ENCODE assay signal across 22 cellular contexts in genomic region chr19:46943150-46943946, GRCh38.
A peak's percentile ranks its signal among the peaks of the same experiment; 100 is the strongest.
DNase-seq lines count a peak whose midpoint lies in the region; ATAC-seq, FAIRE-seq and TF ChIP-seq lines count a peak whose summit lies in the region.
"Had no signal": no experiment of that assay in that cellular context is flagged by ENCODE, and none has a peak within 500 bp of the region (broad histone marks: within the 10 kb centered on the region; RNA-seq: fewer than 3 reads in every experiment).

No MANE protein-coding gene starts in this region.

- TF ChIP-seq CTCF in WTC11 (IDR thresholded peaks at IDR 0.05) = no peak
- TF ChIP-seq CTCF in kidney (IDR thresholded peaks at IDR 0.05; ENCODE audit: borderline replicate concordance, extremely low read depth, insufficient read depth) = no peak

- no peaks in the 10 kb centered on the region for H3K27me3 Mint-ChIP-seq in T-helper 2 cell treated with Interferon-gamma antibody and Interleukin-4, amounts not matched to agents 5 μg/mL and 100 μg/mL, for 36 hours (ENCODE audit: low read depth)
- no peaks in the 10 kb centered on the region for H3K27me3 Mint-ChIP-seq in WTC11 (ENCODE audit: low read depth)
- H3K27me3 Mint-ChIP-seq: activated CD4-positive, alpha-beta memory T cell treated with anti-CD3 and anti-CD28 coated beads for 36 hours; B cell; IgD-negative memory B cell had no signal

- H3K4me3 ChIP-seq in kidney (ENCODE audit: low read length in 2 of 2) = no peak overlapping the region
- H3K4me3 ChIP-seq in small intestine (ENCODE audit: low read depth in 1 of 2, low read length in 2 of 2) = no peak overlapping the region
- H3K4me3 ChIP-seq: PC-9, SJSA1 had no signal

- H3K4me1 ChIP-seq in kidney (ENCODE audit: control insufficient read depth in 1 of 2, insufficient read depth in 1 of 2, low read depth in 1 of 2, low read length in 2 of 2) (peaks cover 35 to 53% of the 10 kb centered on the region in 2 donors), small intestine (ENCODE audit: control insufficient read depth in 2 of 2, insufficient read depth in 1 of 2, low read depth in 1 of 2, low read length in 1 of 2) (peaks cover 14 to 27% of the 10 kb centered on the region in 2 donors)

- FAIRE-seq in kidney (lab: Jason Lieb, UNC) (no peak), small intestine (lab: Jason Lieb, UNC) (no peak)
- FAIRE-seq: frontal cortex, urothelium cell line had no signal

- no peak for ATAC-seq in WTC11
- ATAC-seq in HG02885 (IDR thresholded peaks at IDR 0.05; ENCODE audit: poor library complexity, unreplicated experiment) = no peak
- ATAC-seq in GM19397 (IDR thresholded peaks at IDR 0.05; ENCODE audit: unreplicated experiment) = no peak

- peaks cover 34% of the 10 kb centered on the region for H3K36me3 Mint-ChIP-seq in T-helper 2 cell treated with Interferon-gamma antibody and Interleukin-4, amounts not matched to agents 5 μg/mL and 100 μg/mL, for 36 hours (ENCODE audit: low read depth)
- H3K36me3 Mint-ChIP-seq in WTC11 = peaks cover 26% of the 10 kb centered on the region

- no peak overlapping the region for H3K9ac ChIP-seq in kidney (ENCODE audit: low read length in 2 of 2)

- H3K36me3 ChIP-seq in kidney (ENCODE audit: control insufficient read depth in 1 of 2, insufficient read depth in 2 of 2, low read length in 2 of 2) (peaks cover 0 to 3% of the 10 kb centered on the region in 2 donors), small intestine (ENCODE audit: control insufficient read depth in 2 of 2, insufficient read depth in 2 of 2, low read length in 2 of 2) (no peaks in the 10 kb centered on the region)

- no peaks in the 10 kb centered on the region for H3K9me3 ChIP-seq in kidney (ENCODE audit: control insufficient read depth in 1 of 2, low read length in 2 of 2)
- H3K9me3 ChIP-seq in small intestine (ENCODE audit: control insufficient read depth, low read depth) = no peaks in the 10 kb centered on the region
- H3K9me3 ChIP-seq: SJSA1 had no signal

- DNase-seq in T-helper 2 cell treated with Interferon-gamma antibody and Interleukin-4, amounts not matched to agents 5 μg/mL and 100 μg/mL, for 36 hours (ENCODE audit: low spot score) = no peak
- DNase-seq in T-helper 2 cell = no peak
- DNase-seq in WTC11 (ENCODE audit: low spot score) = no peak
- no peak for DNase-seq in kidney
- peak; percentile 27 for DNase-seq in small intestine
- DNase-seq in NCI-H2029 (lab: John Stamatoyannopoulos, UW) = no peak
- DNase-seq: 8988T; activated CD4-positive, alpha-beta memory T cell treated with anti-CD3 and anti-CD28 coated beads for 36 hours; activated gamma-delta T cell treated with Interleukin-2 at 50 U/mL for 16 hours; activated T-cell treated with anti-CD3 and anti-CD28 coated beads for 4 hours; COR-L47; NCI-H2227 treated with DMSO at 0.1 percent for 48 hours; PC-9 had no signal

- POLR2A ChIA-PET in WTC11 (lab: Charles Lee) = no interaction called here

- no peaks in the 10 kb centered on the region for H3K9me3 Mint-ChIP-seq in T-helper 2 cell treated with Interferon-gamma antibody and Interleukin-4, amounts not matched to agents 5 μg/mL and 100 μg/mL, for 36 hours
- H3K9me3 Mint-ChIP-seq in WTC11 = peaks cover 14% of the 10 kb centered on the region
- H3K9me3 Mint-ChIP-seq: activated CD4-positive, alpha-beta memory T cell treated with anti-CD3 and anti-CD28 coated beads for 36 hours; IgD-negative memory B cell; T-helper 1 cell treated with Interleukin-12 subunit alpha and Interleukin-12 subunit beta and Interleukin-4 antibody, amounts not matched to agents 30 μg/mL and 1 μg/mL, for 36 hours had no signal

- peaks cover 24% of the 10 kb centered on the region for H3K4me1 Mint-ChIP-seq in T-helper 2 cell treated with Interferon-gamma antibody and Interleukin-4, amounts not matched to agents 5 μg/mL and 100 μg/mL, for 36 hours (ENCODE audit: low read depth)
- peaks cover 20% of the 10 kb centered on the region for H3K4me1 Mint-ChIP-seq in WTC11

- H3K4me3 Mint-ChIP-seq in T-helper 2 cell treated with Interferon-gamma antibody and Interleukin-4, amounts not matched to agents 5 μg/mL and 100 μg/mL, for 36 hours = no peak overlapping the region
- H3K4me3 Mint-ChIP-seq in WTC11 = no peak overlapping the region
- H3K4me3 Mint-ChIP-seq: activated CD4-positive, alpha-beta memory T cell treated with anti-CD3 and anti-CD28 coated beads for 36 hours; B cell; IgD-negative memory B cell; T-helper 1 cell treated with Interleukin-12 subunit alpha and Interleukin-12 subunit beta and Interleukin-4 antibody, amounts not matched to agents 30 μg/mL and 1 μg/mL, for 36 hours had no signal

- peak overlapping the region; percentile 14 to 32 for H3K27ac ChIP-seq in kidney (ENCODE audit: low read depth in 2 of 2, low read length in 2 of 2)
- H3K27ac ChIP-seq in small intestine (ENCODE audit: low read depth in 1 of 2, low read length in 1 of 2) = peak overlapping the region in 1 of 2 donors; percentile 12
- H3K27ac ChIP-seq: HL-60, PC-9, SJSA1 had no signal

- H3K27me3 ChIP-seq in small intestine (ENCODE audit: control insufficient read depth in 2 of 2, insufficient read depth in 2 of 2, low read length in 2 of 2) = no peaks in the 10 kb centered on the region
- H3K27me3 ChIP-seq: SJSA1 had no signal

- intact Hi-C loops in kidney (cut with DNase I) = no loop called here

- WGBS in small intestine, 3 donors = 90 to 95% (median 93%) methylated on average over 10 of the region's 10 CpGs

- CTCF ChIA-PET in WTC11 (lab: Charles Lee) = interaction anchor here (0.6 to 2.0 kb wide), 6 partner anchors 17 to 267 kb away, joined by 3 to 9 read pairs (median 4); no protein-coding TSS in a partner anchor

- peak overlapping the region; percentile 41 for H3K27ac Mint-ChIP-seq in T-helper 2 cell treated with Interferon-gamma antibody and Interleukin-4, amounts not matched to agents 5 μg/mL and 100 μg/mL, for 36 hours
- H3K27ac Mint-ChIP-seq in WTC11 = peak overlapping the region; percentile 89
- H3K27ac Mint-ChIP-seq: activated CD4-positive, alpha-beta memory T cell treated with anti-CD3 and anti-CD28 coated beads for 36 hours; B cell; T-helper 1 cell treated with Interleukin-12 subunit alpha and Interleukin-12 subunit beta and Interleukin-4 antibody, amounts not matched to agents 30 μg/mL and 1 μg/mL, for 36 hours had no signal

TF ChIP-seq in WTC11, 78 proteins besides CTCF, POLR2A, EP300 and RAD21 (continues in another document):
- TF ChIP-seq GABPB1 (CRISPR knock-in tag; IDR thresholded peaks at IDR 0.05) = peak; percentile 88
- no peak for TF ChIP-seq SP1 (CRISPR knock-in tag; conservative IDR thresholded peaks at IDR 0.05)
- no peak for TF ChIP-seq ARID4B (CRISPR knock-in tag; IDR thresholded peaks at IDR 0.05; ENCODE audit: borderline replicate concordance)
- no peak for TF ChIP-seq ETV6 (CRISPR knock-in tag; IDR thresholded peaks at IDR 0.05)
